In the genomic region with DNA sequence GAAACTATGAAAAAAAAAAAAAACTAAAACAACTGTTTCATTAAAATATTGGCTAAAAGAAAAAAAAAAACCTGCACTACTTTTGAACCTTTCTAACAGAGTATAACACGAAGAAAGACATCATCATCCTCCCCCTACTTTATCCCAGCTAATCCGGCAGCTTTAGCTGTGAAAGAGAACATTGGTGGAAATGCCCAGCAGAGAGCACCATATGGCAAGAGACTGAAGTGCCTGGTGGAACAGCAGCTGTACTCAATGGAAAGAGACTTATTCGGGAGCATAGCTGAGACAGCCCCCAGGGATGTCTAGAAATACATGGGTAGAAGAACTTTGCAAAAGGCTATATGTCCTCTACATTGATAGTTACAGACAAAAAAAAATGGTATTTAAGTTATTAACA, we compare ENCODE assay signal across 7 cellular contexts. TPM values are rescaled to one million over a fixed set of nuclear protein-coding genes. Genes with fewer than 3 reads are reported as not detected.
A peak's percentile ranks its signal among the peaks of the same experiment; 100 is the strongest.
DNase-seq lines count a peak whose midpoint lies in the region; ATAC-seq and TF ChIP-seq lines count a peak whose summit lies in the region.

No MANE protein-coding gene starts in this region.

- H3K36me3 Mint-ChIP-seq in naive thymus-derived CD4-positive, alpha-beta T cell = peaks cover 0 to 7% (median 4%) of the 10 kb centered on the region in 5 donors

- ATAC-seq in GM19324 (IDR thresholded peaks at IDR 0.05; ENCODE audit: low FRiP score, unreplicated experiment) (peak; percentile 51), GM19023 (IDR thresholded peaks at IDR 0.05; ENCODE audit: unreplicated experiment) (no peak)
- ATAC-seq in stimulated activated naive CD8-positive, alpha-beta T cell treated with anti-CD3 and anti-CD28 coated beads, Interleukin-15, amount 100 ng/mL, for 72 hours = no peak
- no peak for ATAC-seq in naive thymus-derived CD4-positive, alpha-beta T cell

- no peaks in the 10 kb centered on the region for H3K4me1 ChIP-seq in naive thymus-derived CD4-positive, alpha-beta T cell (ENCODE audit: control insufficient read depth in 2 of 2, insufficient read depth in 2 of 2, low read length in 2 of 2)

- H3K27ac ChIP-seq in dorsolateral prefrontal cortex = no peak overlapping the region
- no peak overlapping the region for H3K27ac ChIP-seq in naive thymus-derived CD4-positive, alpha-beta T cell (ENCODE audit: low read depth, low read length)

- H3K27me3 Mint-ChIP-seq in stimulated activated naive CD8-positive, alpha-beta T cell treated with anti-CD3 and anti-CD28 coated beads, Interleukin-15, amount 100 ng/mL, for 72 hours = no peaks in the 10 kb centered on the region
- H3K27me3 Mint-ChIP-seq in naive thymus-derived CD4-positive, alpha-beta T cell = peaks cover 0 to 13% (median 0%) of the 10 kb centered on the region in 5 donors

- H3K4me3 Mint-ChIP-seq in stimulated activated naive CD8-positive, alpha-beta T cell treated with anti-CD3 and anti-CD28 coated beads, Interleukin-15, amount 100 ng/mL, for 72 hours = no peak overlapping the region
- H3K4me3 Mint-ChIP-seq in naive thymus-derived CD4-positive, alpha-beta T cell = no peak overlapping the region

- CTCF ChIA-PET in naive thymus-derived CD4-positive, alpha-beta T cell (lab: Charles Lee) = interaction anchor here (0.7 kb wide), 1 partner anchor 43 kb away, joined by 3 read pairs; no protein-coding TSS in a partner anchor

- no peaks in the 10 kb centered on the region for H3K4me1 Mint-ChIP-seq in stimulated activated naive CD8-positive, alpha-beta T cell treated with anti-CD3 and anti-CD28 coated beads, Interleukin-15, amount 100 ng/mL, for 72 hours
- H3K4me1 Mint-ChIP-seq in naive thymus-derived CD4-positive, alpha-beta T cell = no peaks in the 10 kb centered on the region

- H3K27ac Mint-ChIP-seq in stimulated activated naive CD8-positive, alpha-beta T cell treated with anti-CD3 and anti-CD28 coated beads, Interleukin-15, amount 100 ng/mL, for 72 hours = no peak overlapping the region
- no peak overlapping the region for H3K27ac Mint-ChIP-seq in naive thymus-derived CD4-positive, alpha-beta T cell

- peaks cover 0 to 4% (median 0%) of the 10 kb centered on the region in 3 experiments for H3K9me3 ChIP-seq in naive thymus-derived CD4-positive, alpha-beta T cell (ENCODE audit: control insufficient read depth in 2 of 3, low read length in 3 of 3)

- POLR2A ChIA-PET in naive thymus-derived CD4-positive, alpha-beta T cell (lab: Charles Lee) = interaction anchor here (0.8 kb wide), 1 partner anchor 30 kb away, joined by 3 read pairs; the partner anchor contains the start of gene STPG2

- no peak overlapping the region for H3K4me3 ChIP-seq in dorsolateral prefrontal cortex
- H3K4me3 ChIP-seq in naive thymus-derived CD4-positive, alpha-beta T cell (ENCODE audit: low read length) = no peak overlapping the region

- peak in 52 of 56 donors; percentile 9 to 66 (median 42) for TF ChIP-seq CTCF in dorsolateral prefrontal cortex (IDR thresholded peaks at IDR 0.05 in 54 of 56, conservative IDR thresholded peaks at IDR 0.05 in 2 of 56; ENCODE audit: low read depth in 1 of 56, partially characterized antibody in 56 of 56)

- H3K27me3 ChIP-seq in dorsolateral prefrontal cortex = no peaks in the 10 kb centered on the region
- H3K27me3 ChIP-seq in naive thymus-derived CD4-positive, alpha-beta T cell (ENCODE audit: control insufficient read depth in 2 of 2, insufficient read depth in 2 of 2, low read length in 2 of 2) = no peaks in the 10 kb centered on the region

- intact Hi-C loops in dorsolateral prefrontal cortex (cut with DNase I) (loop anchor here in 1 of 2 donors (10.0 kb wide), 1 partner anchor 942 kb away; no protein-coding TSS in a partner anchor), posterior cingulate gyrus (cut with DNase I) (no loop called here)
- intact Hi-C loops in naive thymus-derived CD4-positive, alpha-beta T cell (cut with micrococcal nuclease) = no loop called here

- peaks cover 8 to 12% of the 10 kb centered on the region in 2 donors for H3K9me3 Mint-ChIP-seq in stimulated activated naive CD8-positive, alpha-beta T cell treated with anti-CD3 and anti-CD28 coated beads, Interleukin-15, amount 100 ng/mL, for 72 hours
- H3K9me3 Mint-ChIP-seq in naive thymus-derived CD4-positive, alpha-beta T cell = peaks cover 0 to 22% (median 8%) of the 10 kb centered on the region in 11 donors

- no peaks in the 10 kb centered on the region for H3K36me3 ChIP-seq in naive thymus-derived CD4-positive, alpha-beta T cell (ENCODE audit: control insufficient read depth in 2 of 3, insufficient read depth in 3 of 3, low read length in 3 of 3)

- DNase-seq in NCI-H345 (lab: John Stamatoyannopoulos, UW) (peak; percentile 42), dorsolateral prefrontal cortex (peak in 8 of 10 donors; percentile 21 to 60 (median 44)), posterior cingulate gyrus (peak in 6 of 10 donors; percentile 19 to 80 (median 38))
- no peak for DNase-seq in stimulated activated naive CD8-positive, alpha-beta T cell treated with anti-CD3 and anti-CD28 coated beads, Interleukin-15, amount 100 ng/mL, for 72 hours
- no peak for DNase-seq in naive thymus-derived CD4-positive, alpha-beta T cell

RNA-seq across cellular contexts. Expression of gene STPG2, which starts 30.3 kb away (rescaled TPM):
- total RNA-seq in dorsolateral prefrontal cortex = 1 to 10 TPM in 112 of 120 experiments, under 1 TPM in 7, not detected in 1; 0.65 to 5.0 (median 2.1) TPM
- under 1 TPM in 4 of 5 experiments, not detected in 1; 0.19 to 0.47 (median 0.30) TPM for total RNA-seq in naive thymus-derived CD4-positive, alpha-beta T cell
- not detected for polyA plus RNA-seq in naive thymus-derived CD4-positive, alpha-beta T cell

Comparison
In these comparisons a context has a peak if more than half of its experiments do, and no peak if none do; other contexts are left out.
1. DNase-seq: peak in NCI-H345 (single experiment), dorsolateral prefrontal cortex (8 of 10) and posterior cingulate gyrus (6 of 10); none in stimulated activated naive CD8-positive, alpha-beta T cell treated with anti-CD3 and anti-CD28 coated beads, Interleukin-15, amount 100 ng/mL, for 72 hours (0 of 2) and naive thymus-derived CD4-positive, alpha-beta T cell (0 of 9).